ENCODE assay signal across 9 cellular contexts in the genomic region with DNA sequence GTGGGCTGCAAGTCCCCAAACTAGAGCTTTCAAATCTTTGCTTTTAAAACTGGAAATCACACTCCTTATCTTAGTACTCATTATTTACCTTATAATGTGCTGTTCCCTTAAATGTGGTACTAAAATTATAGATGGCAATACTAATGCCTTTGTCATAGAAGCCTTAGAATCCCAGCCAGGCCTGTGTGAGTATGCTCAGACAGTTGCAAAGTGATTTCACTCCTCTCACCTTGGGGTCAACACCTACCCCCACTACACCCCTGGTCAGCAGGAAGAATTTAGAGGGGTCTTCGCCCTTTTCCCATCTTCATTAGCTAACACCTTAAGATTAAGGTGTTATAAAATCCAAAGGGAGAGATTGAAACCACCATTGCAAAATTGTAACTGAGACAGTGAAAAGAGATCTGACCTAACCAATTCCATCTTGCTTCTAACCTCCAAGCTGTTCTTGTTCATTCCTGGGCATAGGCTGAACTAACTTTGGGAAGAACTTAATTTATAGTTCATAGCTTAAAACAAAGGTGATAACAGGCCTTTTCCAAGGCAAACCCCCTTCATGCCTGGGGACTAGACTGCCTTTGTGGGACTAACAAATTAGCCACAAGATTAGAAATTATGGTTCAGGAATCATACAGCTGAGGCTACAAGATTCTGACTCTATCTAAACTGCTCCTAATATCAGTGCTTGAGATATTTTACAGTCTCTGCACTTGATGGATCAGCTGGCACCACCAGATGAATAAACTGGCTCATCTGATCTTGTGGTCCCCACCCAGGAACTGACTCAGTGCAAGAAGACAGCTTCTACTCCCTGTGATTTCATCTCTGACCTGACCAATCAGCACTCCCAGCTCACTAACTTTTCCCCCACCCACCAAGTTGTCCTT. TPM values are rescaled to one million over a fixed set of nuclear protein-coding genes. Genes with fewer than 3 reads are reported as not detected.
DNase-seq lines count a peak whose midpoint lies in the region; FAIRE-seq and TF ChIP-seq lines count a peak whose summit lies in the region.
"Had no signal": no experiment of that assay in that cellular context is flagged by ENCODE, and none has a peak within 500 bp of the region (broad histone marks: within the 10 kb centered on the region; RNA-seq: fewer than 3 reads in every experiment).

No MANE protein-coding gene starts in this region.

- TF ChIP-seq CTCF in epithelial cell of esophagus (IDR thresholded peaks at IDR 0.05; ENCODE audit: insufficient read depth, low read depth, low read length, missing control alignments) (no peak), testis (IDR thresholded peaks at IDR 0.05) (no peak)

- H3K27ac ChIP-seq in testis, result no peak overlapping the region

- 93 to 95% methylated on average over 1 of the region's 1 CpG for WGBS in testis, 2 donors

- TF ChIP-seq POLR2A in testis (IDR thresholded peaks at IDR 0.05) (no peak), GM12891 (IDR thresholded peaks at IDR 0.05; ENCODE audit: low read depth, low read length) (no peak)

- intact Hi-C loops in testis (cut with DNase I; ENCODE audit: low total_unique reads), result no loop called here

- no peak for FAIRE-seq in GM12891 (lab: Jason Lieb, UNC)
- FAIRE-seq: TTC549 had no signal

- no peaks in the 10 kb centered on the region for H3K27me3 ChIP-seq in testis

- H3K4me3 ChIP-seq in epithelial cell of esophagus (ENCODE audit: low read length) (no peak overlapping the region), testis (no peak overlapping the region)

- peak; percentile 68 for DNase-seq in GM04504 (ENCODE audit: low read depth)
- DNase-seq in activated CD4-positive, alpha-beta T cell treated with anti-CD3 and anti-CD28 coated beads for 4 hours, result peak; percentile 55 to 58
- DNase-seq in epithelial cell of esophagus (ENCODE audit: low read depth), result peak; percentile 87
- peak; percentile 44 to 57 (median 46) for DNase-seq in stimulated activated CD4-positive, alpha-beta T cell treated with anti-CD3 and anti-CD28 coated beads, Interleukin-12 subunit alpha, Interleukin-12 subunit beta, amount 100 ng/mL, for 48 hours (ENCODE audit: low read depth in 2 of 3, low spot score in 1 of 3)
- no peak for DNase-seq in testis
- no peak for DNase-seq in NCI-H2196 (lab: John Stamatoyannopoulos, UW; ENCODE audit: unreplicated experiment)
- no peak for DNase-seq in medulla oblongata (ENCODE audit: extremely low spot score)
- DNase-seq in GM12891 (ENCODE audit: insufficient read length, low spot score), result no peak

- peaks cover 4% of the 10 kb centered on the region for H3K4me1 ChIP-seq in testis

- no peaks in the 10 kb centered on the region for H3K9me3 ChIP-seq in testis

- H3K36me3 ChIP-seq in testis (ENCODE audit: low read depth, missing control alignments), result no peaks in the 10 kb centered on the region

TF ChIP-seq in GM12891, 5 proteins besides CTCF, POLR2A, EP300 and RAD21:
- no peak for TF ChIP-seq SPI1 (IDR thresholded peaks at IDR 0.05; ENCODE audit: low read depth, low read length)
- TF ChIP-seq TAF1 (IDR thresholded peaks at IDR 0.05; ENCODE audit: low read depth, low read length), result no peak
- no peak for TF ChIP-seq PAX5 (IDR thresholded peaks at IDR 0.05; ENCODE audit: insufficient read depth, low read length, severe bottlenecking)
- TF ChIP-seq POU2F2 (IDR thresholded peaks at IDR 0.05; ENCODE audit: low read depth, low read length), result no peak
- TF ChIP-seq POLR2AphosphoS5 (IDR thresholded peaks at IDR 0.05; ENCODE audit: low read depth, low read length), result no peak

RNA-seq across cellular contexts. Expression of gene MRPL17, which starts 10.4 kb away (rescaled TPM):
- total RNA-seq in testis, result 10 to 100 TPM; 21.0 to 22.7 TPM
- 49.5 TPM for polyA plus RNA-seq in testis (ENCODE audit: insufficient read depth, low read depth, low replicate concordance)
- polyA plus RNA-seq in GM12891 (2012; ENCODE audit: low read depth, missing spikeins), result 73.2 TPM

RNA-seq across cellular contexts. Expression of gene DCHS1, which starts 38.0 kb away (rescaled TPM):
- 1 to 10 TPM; 7.1 to 8.8 TPM for total RNA-seq in testis
- 14.2 TPM for polyA plus RNA-seq in testis (ENCODE audit: insufficient read depth, low read depth, low replicate concordance)
- polyA plus RNA-seq in GM12891 (2012; ENCODE audit: low read depth, missing spikeins), result 0.98 TPM

Comparison
In these comparisons a context has a peak if more than half of its experiments do, and no peak if none do; other contexts are left out.
1. DNase-seq: peak in GM04504 (single experiment), activated CD4-positive, alpha-beta T cell treated with anti-CD3 and anti-CD28 coated beads for 4 hours (2 of 2), epithelial cell of esophagus (single experiment) and stimulated activated CD4-positive, alpha-beta T cell treated with anti-CD3 and anti-CD28 coated beads, Interleukin-12 subunit alpha, Interleukin-12 subunit beta, amount 100 ng/mL, for 48 hours (3 of 3); none in testis (single experiment), NCI-H2196 (single experiment), medulla oblongata (single experiment) and GM12891 (single experiment).